Comparison of ENCODE assay signal across 3 cellular contexts in the genomic region with DNA sequence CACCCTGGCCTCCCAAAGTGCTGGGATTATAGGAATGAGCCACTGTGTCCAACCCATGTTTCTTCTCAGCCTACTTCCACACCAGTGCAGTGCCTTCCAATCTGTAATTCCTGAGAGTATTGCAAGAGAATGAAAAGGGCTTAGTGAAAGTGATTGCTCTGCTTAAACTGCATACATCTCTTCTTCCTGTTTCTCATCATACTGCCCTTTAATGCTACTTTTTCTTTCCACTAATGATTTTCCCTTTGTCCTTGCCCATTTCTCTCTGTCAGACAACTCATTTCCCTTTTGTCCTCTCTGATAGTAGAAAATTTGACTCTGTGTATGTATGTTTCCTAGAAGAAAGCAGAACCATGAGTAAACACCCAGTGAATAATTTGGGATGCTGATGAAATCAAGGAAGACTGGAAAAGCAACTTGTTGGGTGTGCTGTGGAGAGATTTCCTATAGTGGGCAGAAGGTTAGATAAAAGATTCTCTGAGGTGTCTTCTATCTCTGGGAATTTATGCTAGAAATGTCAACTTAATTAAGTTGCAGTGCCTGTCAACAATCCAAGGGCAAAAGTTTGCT.
A peak's percentile ranks its signal among the peaks of the same experiment; 100 is the strongest.
TF ChIP-seq lines count a peak whose summit lies in the region.

No MANE protein-coding gene starts in this region.

TF ChIP-seq in SK-N-SH treated with all-trans-retinoic acid at 6 μM for 48 hours, 23 proteins besides CTCF, POLR2A, EP300 and RAD21:
- TF ChIP-seq ISL1 (CRISPR knock-in tag; IDR thresholded peaks at IDR 0.05), result peak; percentile 41; the same call in 1 of the 2 replicates
- TF ChIP-seq TCF4 (CRISPR knock-in tag; IDR thresholded peaks at IDR 0.05; ENCODE audit: borderline replicate concordance), result no peak

TF ChIP-seq in SK-N-SH, 30 proteins besides CTCF, POLR2A, EP300 and RAD21:
- TF ChIP-seq, protein P1, sequence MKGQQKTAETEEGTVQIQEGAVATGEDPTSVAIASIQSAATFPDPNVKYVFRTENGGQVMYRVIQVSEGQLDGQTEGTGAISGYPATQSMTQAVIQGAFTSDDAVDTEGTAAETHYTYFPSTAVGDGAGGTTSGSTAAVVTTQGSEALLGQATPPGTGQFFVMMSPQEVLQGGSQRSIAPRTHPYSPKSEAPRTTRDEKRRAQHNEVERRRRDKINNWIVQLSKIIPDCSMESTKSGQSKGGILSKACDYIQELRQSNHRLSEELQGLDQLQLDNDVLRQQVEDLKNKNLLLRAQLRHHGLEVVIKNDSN (IDR thresholded peaks at IDR 0.05; ENCODE audit: borderline replicate concordance, low read depth), result no peak
- TF ChIP-seq, protein P2, sequence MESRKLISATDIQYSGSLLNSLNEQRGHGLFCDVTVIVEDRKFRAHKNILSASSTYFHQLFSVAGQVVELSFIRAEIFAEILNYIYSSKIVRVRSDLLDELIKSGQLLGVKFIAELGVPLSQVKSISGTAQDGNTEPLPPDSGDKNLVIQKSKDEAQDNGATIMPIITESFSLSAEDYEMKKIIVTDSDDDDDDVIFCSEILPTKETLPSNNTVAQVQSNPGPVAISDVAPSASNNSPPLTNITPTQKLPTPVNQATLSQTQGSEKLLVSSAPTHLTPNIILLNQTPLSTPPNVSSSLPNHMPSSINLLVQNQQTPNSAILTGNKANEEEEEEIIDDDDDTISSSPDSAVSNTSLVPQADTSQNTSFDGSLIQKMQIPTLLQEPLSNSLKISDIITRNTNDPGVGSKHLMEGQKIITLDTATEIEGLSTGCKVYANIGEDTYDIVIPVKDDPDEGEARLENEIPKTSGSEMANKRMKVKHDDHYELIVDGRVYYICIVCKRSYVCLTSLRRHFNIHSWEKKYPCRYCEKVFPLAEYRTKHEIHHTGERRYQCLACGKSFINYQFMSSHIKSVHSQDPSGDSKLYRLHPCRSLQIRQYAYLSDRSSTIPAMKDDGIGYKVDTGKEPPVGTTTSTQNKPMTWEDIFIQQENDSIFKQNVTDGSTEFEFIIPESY (IDR thresholded peaks at IDR 0.05; ENCODE audit: borderline replicate concordance, low read depth), result no peak
- TF ChIP-seq RXRA (IDR thresholded peaks at IDR 0.05; ENCODE audit: borderline replicate concordance, low read depth), result no peak
- no peak for TF ChIP-seq GATA2 (CRISPR knock-in tag; IDR thresholded peaks at IDR 0.05)

TF ChIP-seq in GM12878, 131 proteins besides CTCF, POLR2A, EP300 and RAD21:
- TF ChIP-seq PAX5 (IDR thresholded peaks at IDR 0.05; ENCODE audit: borderline replicate concordance, low read depth, low read length) (no peak), FOXM1 (IDR thresholded peaks at IDR 0.05; ENCODE audit: low read depth, low read length) (no peak), SREBF1 (IDR thresholded peaks at IDR 0.05; ENCODE audit: low read length) (no peak), MYC (IDR thresholded peaks at IDR 0.05; ENCODE audit: insufficient read depth, insufficient read length, insufficient replicate concordance, low read length, severe bottlenecking) (no peak), ZNF207 (IDR thresholded peaks at IDR 0.05; ENCODE audit: borderline replicate concordance) (no peak), MEF2A (IDR thresholded peaks at IDR 0.05; ENCODE audit: insufficient read depth, low read depth, low read length) (no peak), HCFC1 (IDR thresholded peaks at IDR 0.05; ENCODE audit: low read length) (no peak), MTA3 (IDR thresholded peaks at IDR 0.05; ENCODE audit: borderline replicate concordance, low read length) (no peak), EED (IDR thresholded peaks at IDR 0.05; ENCODE audit: low read depth) (no peak), IRF4 (IDR thresholded peaks at IDR 0.05; ENCODE audit: low read depth, low read length) (no peak)
- TF ChIP-seq, protein P3, sequence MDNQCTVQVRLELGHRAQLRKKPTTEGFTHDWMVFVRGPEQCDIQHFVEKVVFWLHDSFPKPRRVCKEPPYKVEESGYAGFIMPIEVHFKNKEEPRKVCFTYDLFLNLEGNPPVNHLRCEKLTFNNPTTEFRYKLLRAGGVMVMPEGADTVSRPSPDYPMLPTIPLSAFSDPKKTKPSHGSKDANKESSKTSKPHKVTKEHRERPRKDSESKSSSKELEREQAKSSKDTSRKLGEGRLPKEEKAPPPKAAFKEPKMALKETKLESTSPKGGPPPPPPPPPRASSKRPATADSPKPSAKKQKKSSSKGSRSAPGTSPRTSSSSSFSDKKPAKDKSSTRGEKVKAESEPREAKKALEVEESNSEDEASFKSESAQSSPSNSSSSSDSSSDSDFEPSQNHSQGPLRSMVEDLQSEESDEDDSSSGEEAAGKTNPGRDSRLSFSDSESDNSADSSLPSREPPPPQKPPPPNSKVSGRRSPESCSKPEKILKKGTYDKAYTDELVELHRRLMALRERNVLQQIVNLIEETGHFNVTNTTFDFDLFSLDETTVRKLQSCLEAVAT (IDR thresholded peaks at IDR 0.05), result no peak
- TF ChIP-seq, protein P1 (IDR thresholded peaks at IDR 0.05; ENCODE audit: borderline replicate concordance, extremely low read length, insufficient read depth, low read depth, low read length), result no peak
- TF ChIP-seq, protein P2 (IDR thresholded peaks at IDR 0.05), result no peak
- TF ChIP-seq, protein P4, sequence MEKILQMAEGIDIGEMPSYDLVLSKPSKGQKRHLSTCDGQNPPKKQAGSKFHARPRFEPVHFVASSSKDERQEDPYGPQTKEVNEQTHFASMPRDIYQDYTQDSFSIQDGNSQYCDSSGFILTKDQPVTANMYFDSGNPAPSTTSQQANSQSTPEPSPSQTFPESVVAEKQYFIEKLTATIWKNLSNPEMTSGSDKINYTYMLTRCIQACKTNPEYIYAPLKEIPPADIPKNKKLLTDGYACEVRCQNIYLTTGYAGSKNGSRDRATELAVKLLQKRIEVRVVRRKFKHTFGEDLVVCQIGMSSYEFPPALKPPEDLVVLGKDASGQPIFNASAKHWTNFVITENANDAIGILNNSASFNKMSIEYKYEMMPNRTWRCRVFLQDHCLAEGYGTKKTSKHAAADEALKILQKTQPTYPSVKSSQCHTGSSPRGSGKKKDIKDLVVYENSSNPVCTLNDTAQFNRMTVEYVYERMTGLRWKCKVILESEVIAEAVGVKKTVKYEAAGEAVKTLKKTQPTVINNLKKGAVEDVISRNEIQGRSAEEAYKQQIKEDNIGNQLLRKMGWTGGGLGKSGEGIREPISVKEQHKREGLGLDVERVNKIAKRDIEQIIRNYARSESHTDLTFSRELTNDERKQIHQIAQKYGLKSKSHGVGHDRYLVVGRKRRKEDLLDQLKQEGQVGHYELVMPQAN (conservative IDR thresholded peaks at IDR 0.05), result no peak
- TF ChIP-seq, protein P5, sequence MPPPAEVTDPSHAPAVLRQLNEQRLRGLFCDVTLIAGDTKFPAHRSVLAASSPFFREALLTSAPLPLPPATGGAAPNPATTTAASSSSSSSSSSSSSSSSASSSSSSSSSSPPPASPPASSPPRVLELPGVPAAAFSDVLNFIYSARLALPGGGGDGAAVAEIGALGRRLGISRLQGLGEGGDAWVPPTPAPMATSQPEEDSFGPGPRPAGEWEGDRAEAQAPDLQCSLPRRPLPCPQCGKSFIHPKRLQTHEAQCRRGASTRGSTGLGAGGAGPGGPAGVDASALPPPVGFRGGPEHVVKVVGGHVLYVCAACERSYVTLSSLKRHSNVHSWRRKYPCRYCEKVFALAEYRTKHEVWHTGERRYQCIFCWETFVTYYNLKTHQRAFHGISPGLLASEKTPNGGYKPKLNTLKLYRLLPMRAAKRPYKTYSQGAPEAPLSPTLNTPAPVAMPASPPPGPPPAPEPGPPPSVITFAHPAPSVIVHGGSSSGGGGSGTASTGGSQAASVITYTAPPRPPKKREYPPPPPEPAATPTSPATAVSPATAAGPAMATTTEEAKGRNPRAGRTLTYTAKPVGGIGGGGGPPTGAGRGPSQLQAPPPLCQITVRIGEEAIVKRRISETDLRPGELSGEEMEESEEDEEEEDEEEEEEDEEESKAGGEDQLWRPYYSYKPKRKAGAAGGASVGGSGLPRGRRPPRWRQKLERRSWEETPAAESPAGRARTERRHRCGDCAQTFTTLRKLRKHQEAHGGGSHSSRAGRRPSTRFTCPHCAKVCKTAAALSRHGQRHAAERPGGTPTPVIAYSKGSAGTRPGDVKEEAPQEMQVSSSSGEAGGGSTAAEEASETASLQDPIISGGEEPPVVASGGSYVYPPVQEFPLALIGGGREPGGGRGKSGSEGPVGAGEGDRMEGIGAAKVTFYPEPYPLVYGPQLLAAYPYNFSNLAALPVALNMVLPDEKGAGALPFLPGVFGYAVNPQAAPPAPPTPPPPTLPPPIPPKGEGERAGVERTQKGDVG (CRISPR knock-in tag; IDR thresholded peaks at IDR 0.05), result no peak
